1 cellular context compared by ENCODE assay signal in the genomic region with DNA sequence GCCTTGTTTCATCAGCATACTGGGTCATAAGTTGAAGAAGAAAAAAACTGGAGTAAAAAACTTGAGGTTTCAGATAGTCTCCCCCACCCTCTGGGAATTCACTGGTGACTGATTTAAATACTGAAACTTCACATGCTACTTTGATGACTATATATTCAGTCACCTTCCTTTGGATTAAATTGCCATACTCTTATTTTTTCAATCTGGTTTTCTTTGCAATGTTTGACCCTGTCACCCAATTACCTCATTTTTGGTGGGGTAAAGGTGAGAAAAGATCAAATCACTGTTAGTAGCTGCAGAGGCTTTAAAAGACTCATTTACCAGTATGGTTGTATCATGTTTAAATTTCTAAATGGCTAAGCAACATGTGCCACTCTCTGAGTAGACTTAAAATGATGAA.
TF ChIP-seq lines count a peak whose summit lies in the region.

No MANE protein-coding gene starts in this region.

TF ChIP-seq in HepG2, 621 proteins besides CTCF, POLR2A, EP300 and RAD21 (continued from another document):
- TF ChIP-seq, protein P1, sequence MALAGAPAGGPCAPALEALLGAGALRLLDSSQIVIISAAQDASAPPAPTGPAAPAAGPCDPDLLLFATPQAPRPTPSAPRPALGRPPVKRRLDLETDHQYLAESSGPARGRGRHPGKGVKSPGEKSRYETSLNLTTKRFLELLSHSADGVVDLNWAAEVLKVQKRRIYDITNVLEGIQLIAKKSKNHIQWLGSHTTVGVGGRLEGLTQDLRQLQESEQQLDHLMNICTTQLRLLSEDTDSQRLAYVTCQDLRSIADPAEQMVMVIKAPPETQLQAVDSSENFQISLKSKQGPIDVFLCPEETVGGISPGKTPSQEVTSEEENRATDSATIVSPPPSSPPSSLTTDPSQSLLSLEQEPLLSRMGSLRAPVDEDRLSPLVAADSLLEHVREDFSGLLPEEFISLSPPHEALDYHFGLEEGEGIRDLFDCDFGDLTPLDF (CRISPR knock-in tag; IDR thresholded peaks at IDR 0.05), result no peak
